Comparison of ENCODE assay signal across 1 cellular context in the genomic region with DNA sequence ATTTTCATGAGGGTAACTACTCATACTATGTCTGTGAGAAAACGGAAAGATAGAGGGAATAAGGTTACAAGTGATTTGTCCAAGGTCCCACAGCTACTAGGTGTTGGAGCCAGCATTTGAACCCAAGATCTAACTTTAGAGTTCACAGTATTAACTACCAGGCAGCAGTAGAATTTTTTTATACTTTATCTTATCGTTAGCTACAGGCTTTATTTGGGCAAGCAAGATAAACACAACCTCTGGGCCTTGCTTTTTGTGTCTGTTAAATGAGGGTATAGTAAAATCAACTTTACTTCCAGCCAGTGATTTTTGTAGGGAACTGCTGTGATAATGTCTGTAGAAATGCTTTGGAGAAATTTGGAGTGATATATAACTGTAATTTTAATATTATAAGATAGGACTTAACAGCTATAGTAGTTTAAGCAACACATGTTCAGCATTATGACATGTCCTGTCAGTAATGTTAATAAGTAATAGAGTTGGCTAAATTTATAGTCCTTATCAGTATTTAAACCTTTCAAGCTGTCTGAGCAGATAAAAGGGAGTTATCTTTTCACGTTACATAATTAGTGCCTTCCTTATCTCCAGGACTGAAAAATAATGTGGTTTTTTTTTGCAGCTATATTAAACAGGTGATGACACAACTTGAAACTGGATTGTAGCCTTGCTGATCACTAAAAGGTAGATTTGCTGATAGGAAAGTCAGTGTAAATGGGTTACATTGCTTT.
TF ChIP-seq lines count a peak whose summit lies in the region.

No MANE protein-coding gene starts in this region.

TF ChIP-seq in K562, 482 proteins besides CTCF, POLR2A, EP300 and RAD21 (continued from another document):
- TF ChIP-seq CHAMP1 (IDR thresholded peaks at IDR 0.05) (no peak), SOX6 (IDR thresholded peaks at IDR 0.05) (peak; percentile 78), CTBP1 (IDR thresholded peaks at IDR 0.05; ENCODE audit: borderline replicate concordance) (peak; percentile 67; the same call in 1 of the 2 replicates), ZNF197 (CRISPR knock-in tag; IDR thresholded peaks at IDR 0.05; ENCODE audit: low read depth) (no peak), POLR2H (tag; IDR thresholded peaks at IDR 0.05; ENCODE audit: low read depth) (no peak), HMBOX1 (IDR thresholded peaks at IDR 0.05) (0 out of 2 replicates have a peak, but pooled peaks have one; percentile 7), KLF16 (IDR thresholded peaks at IDR 0.05) (peak; percentile 19; the same call in 1 of the 2 replicates), RFX7 (CRISPR knock-in tag; IDR thresholded peaks at IDR 0.05) (no peak), CBFA2T2 (conservative IDR thresholded peaks at IDR 0.05) (peak; percentile 47), RCOR1 (IDR thresholded peaks at IDR 0.05; ENCODE audit: borderline replicate concordance in 1 of 2, low read depth in 2 of 2, low read length in 2 of 2) (peak; percentile 42 to 69; a peak in 3 of 4 replicates), CEBPG (CRISPR knock-in tag; IDR thresholded peaks at IDR 0.05) (no peak), CEBPG (tag; conservative IDR thresholded peaks at IDR 0.05 in 1 of 2, IDR thresholded peaks at IDR 0.05 in 1 of 2) (peak; percentile 57 to 63), SRF (CRISPR knock-in tag; IDR thresholded peaks at IDR 0.05) (0 out of 4 replicates have a peak, but pooled peaks of 1 of the 2 experiments have one; percentile 27), NFIC (IDR thresholded peaks at IDR 0.05) (peak; percentile 26; the same call in 1 of the 2 replicates), DDX20 (tag; IDR thresholded peaks at IDR 0.05; ENCODE audit: low read depth) (no peak), L3MBTL2 (IDR thresholded peaks at IDR 0.05) (no peak), MECOM (CRISPR knock-in tag; IDR thresholded peaks at IDR 0.05) (peak; percentile 61), LCOR (CRISPR knock-in tag; IDR thresholded peaks at IDR 0.05) (no peak)
